ENCODE assay signal across 8 cellular contexts in the genomic region with DNA sequence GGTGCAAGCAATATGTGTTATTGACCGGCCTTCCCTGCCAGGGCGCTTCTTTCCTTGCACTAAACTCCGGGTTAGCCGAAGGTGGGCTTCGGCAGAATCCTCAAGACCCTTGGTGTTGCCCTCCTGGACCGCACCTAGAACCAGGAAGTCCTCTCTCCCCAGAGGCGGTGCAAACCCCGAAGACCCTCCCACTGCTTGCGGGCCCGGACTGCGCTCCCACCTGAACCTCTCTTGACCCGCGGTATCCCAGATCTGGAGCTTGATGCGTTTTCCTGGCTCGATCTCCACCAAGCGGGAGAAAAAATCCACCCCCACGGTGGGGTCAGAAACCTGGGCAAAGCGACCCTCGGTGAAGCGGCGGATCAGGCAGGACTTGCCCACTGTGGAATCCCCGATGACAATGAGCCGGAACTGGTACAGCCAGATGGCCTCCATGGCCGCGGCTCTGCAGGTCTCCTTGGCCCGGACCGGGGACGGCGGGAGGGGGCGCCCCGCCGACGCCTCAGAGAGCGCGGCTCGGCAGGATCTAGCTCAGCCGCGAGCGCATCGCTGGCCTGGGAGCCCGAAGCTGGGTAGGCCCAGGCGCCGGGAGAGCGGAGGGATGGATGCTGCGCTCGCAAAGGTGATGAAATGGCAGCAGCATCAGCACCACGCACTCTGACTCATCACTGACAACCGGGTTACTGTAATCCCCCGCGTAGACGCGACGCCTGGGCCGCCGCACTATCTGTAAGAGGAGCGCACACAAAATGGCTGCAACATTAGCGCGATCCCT.
DNase-seq lines count a peak whose midpoint lies in the region; ATAC-seq and TF ChIP-seq lines count a peak whose summit lies in the region.

RAB39B (minus strand) TSS at position 638 of the 775 bp plus-strand sequence; CDS start at position 435, 203 bp downstream.

- no peak for TF ChIP-seq CTCF in choroid plexus epithelial cell (conservative IDR thresholded peaks at IDR 0.05; ENCODE audit: low read depth, low read length)

- DNase-seq in NOMO-1 treated with dmso at 0.1 percent for 144 hours (lab: John Stamatoyannopoulos, UW; ENCODE audit: unreplicated experiment) (peak; percentile 9), NOMO-1 treated with DMSO at 0.1 percent for 48 hours (lab: John Stamatoyannopoulos, UW; ENCODE audit: unreplicated experiment) (no peak), NCI-H2107 (lab: John Stamatoyannopoulos, UW) (peak; percentile 44), choroid plexus epithelial cell (ENCODE audit: low read depth) (peak; percentile 60), left kidney (ENCODE audit: low read depth, low spot score) (peak; percentile 80)
- peak; percentile 48 to 52 for DNase-seq in activated CD4-positive, alpha-beta T cell treated with anti-CD3 and anti-CD28 coated beads for 24 hours (ENCODE audit: low read depth in 2 of 2)
- DNase-seq in stimulated activated CD4-positive, alpha-beta T cell treated with anti-CD3 and anti-CD28 coated beads, Interleukin-2, amount 100 ng/mL, for 4 hours (ENCODE audit: low read depth), result peak; percentile 65

- H3K4me3 ChIP-seq in choroid plexus epithelial cell (ENCODE audit: low read depth, low read length), result no peak within 1 kb of the TSS

- peak; percentile 85 for ATAC-seq in HG02970 (IDR thresholded peaks at IDR 0.05; ENCODE audit: low FRiP score, unreplicated experiment)
